Comparison of ENCODE assay signal across 15 cellular contexts in the genomic region with DNA sequence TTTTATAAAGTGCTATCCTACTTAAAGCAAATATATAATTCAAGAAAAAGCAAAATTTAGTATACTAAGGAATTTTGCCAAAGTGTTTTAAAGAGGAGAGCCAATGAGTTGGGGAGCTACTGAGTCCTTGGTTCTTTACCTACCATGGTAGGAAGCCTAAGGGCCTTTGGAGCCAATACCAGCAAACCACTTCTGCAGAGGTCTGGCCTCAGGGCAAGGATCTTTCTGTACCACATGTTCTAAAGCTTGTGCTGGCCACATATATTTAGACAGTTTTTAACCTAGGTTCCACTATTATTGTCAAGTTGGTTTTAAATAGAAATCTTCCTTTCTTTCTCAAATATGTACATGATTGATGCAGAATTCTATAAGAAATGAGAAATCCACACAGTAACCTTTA.
DNase-seq lines count a peak whose midpoint lies in the region; ATAC-seq and TF ChIP-seq lines count a peak whose summit lies in the region.
"Had no signal": no experiment of that assay in that cellular context is flagged by ENCODE, and none has a peak within 500 bp of the region (broad histone marks: within the 10 kb centered on the region; RNA-seq: fewer than 3 reads in every experiment).

No MANE protein-coding gene starts in this region.

- no peak overlapping the region for H3K4me3 Mint-ChIP-seq in activated T-cell treated with anti-CD3 and anti-CD28 coated beads, Interleukin-2, amount 50 U/mL, for 72 hours
- H3K4me3 Mint-ChIP-seq: H9 had no signal

- H3K9me3 ChIP-seq in smooth muscle cell (replicated peaks; ENCODE audit: low read depth) (no peaks in the 10 kb centered on the region), upper lobe of right lung (no peaks in the 10 kb centered on the region)
- H3K9me3 ChIP-seq: SJCRH30 had no signal

- H3F3A ChIP-seq in smooth muscle cell (ENCODE audit: low read depth): peaks cover 17% of the 10 kb centered on the region

- H3K79me2 ChIP-seq in smooth muscle cell (ENCODE audit: low read depth): no peaks in the 10 kb centered on the region

- H3K4me1 ChIP-seq in foreskin keratinocyte: peaks cover 22% of the 10 kb centered on the region
- H3K4me1 ChIP-seq in smooth muscle cell (ENCODE audit: low read depth): peaks cover 10% of the 10 kb centered on the region
- H3K4me1 ChIP-seq in upper lobe of right lung: peaks cover 13% of the 10 kb centered on the region
- H3K4me1 ChIP-seq: SJCRH30 had no signal

- ATAC-seq in foreskin keratinocyte (no peak), upper lobe of right lung (no peak)
- no peak for ATAC-seq in activated T-cell treated with anti-CD3 and anti-CD28 coated beads, Interleukin-2, amount 50 U/mL, for 72 hours (replicated peaks in 1 of 2)

- no peaks in the 10 kb centered on the region for H3K27me3 Mint-ChIP-seq in activated T-cell treated with anti-CD3 and anti-CD28 coated beads, Interleukin-2, amount 50 U/mL, for 72 hours (ENCODE audit: low read depth)

- H3K36me3 Mint-ChIP-seq in activated T-cell treated with anti-CD3 and anti-CD28 coated beads, Interleukin-2, amount 50 U/mL, for 72 hours (ENCODE audit: insufficient read depth in 2 of 2): no peaks in the 10 kb centered on the region
- H3K36me3 Mint-ChIP-seq: CD14-positive monocyte had no signal

- no peak overlapping the region for H3K9ac ChIP-seq in smooth muscle cell (ENCODE audit: low read depth)

- H4K20me1 ChIP-seq in smooth muscle cell (ENCODE audit: low read depth): no peaks in the 10 kb centered on the region

- peak overlapping the region; percentile 16 for H3K4me2 ChIP-seq in smooth muscle cell

- no peaks in the 10 kb centered on the region for H3K4me1 Mint-ChIP-seq in activated T-cell treated with anti-CD3 and anti-CD28 coated beads, Interleukin-2, amount 50 U/mL, for 72 hours (ENCODE audit: low read depth)

- H3K27ac ChIP-seq in foreskin keratinocyte (peak overlapping the region; percentile 50), smooth muscle cell (ENCODE audit: low read depth) (peak overlapping the region; percentile 67), upper lobe of right lung (no peak overlapping the region)
- H3K27ac ChIP-seq: RWPE1, SJCRH30 had no signal

- no peaks in the 10 kb centered on the region for H3K27me3 ChIP-seq in foreskin keratinocyte
- H3K27me3 ChIP-seq in smooth muscle cell (ENCODE audit: low read depth): no peaks in the 10 kb centered on the region
- H3K27me3 ChIP-seq in upper lobe of right lung: no peaks in the 10 kb centered on the region

- no peak overlapping the region for H2AFZ ChIP-seq in smooth muscle cell (ENCODE audit: low read depth)

- H3K4me3 ChIP-seq in smooth muscle cell (no peak overlapping the region), upper lobe of right lung (no peak overlapping the region)
- H3K4me3 ChIP-seq: SJCRH30 had no signal

- DNase-seq in SKM-1 treated with dmso at 0.1 percent for 144 hours (lab: John Stamatoyannopoulos, UW; ENCODE audit: unreplicated experiment) (peak; percentile 4), SKM-1 (lab: John Stamatoyannopoulos, UW; ENCODE audit: unreplicated experiment) (no peak), RPMI7951 (ENCODE audit: low read depth) (peak; percentile 56), foreskin keratinocyte (no peak), smooth muscle cell (lab: John Stamatoyannopoulos, UW; ENCODE audit: unreplicated experiment) (no peak), NCI-H2107 treated with DMSO at 0.1 percent for 48 hours (lab: John Stamatoyannopoulos, UW; ENCODE audit: unreplicated experiment) (no peak), upper lobe of right lung (no peak)
- DNase-seq in activated T-cell treated with anti-CD3 and anti-CD28 coated beads, Interleukin-2, amount 50 U/mL, for 72 hours: no peak
- DNase-seq: DMS 273 treated with DMSO at 0.1 percent for 48 hours, H9, NCI-H1417, NCI-H187 treated with DMSO at 0.1 percent for 48 hours had no signal

- no peak for TF ChIP-seq CTCF in foreskin keratinocyte (conservative IDR thresholded peaks at IDR 0.05)
- no peak for TF ChIP-seq CTCF in smooth muscle cell (IDR thresholded peaks at IDR 0.05; ENCODE audit: borderline replicate concordance, insufficient read depth, poor library complexity, severe bottlenecking)
- no peak for TF ChIP-seq CTCF in upper lobe of right lung (IDR thresholded peaks at IDR 0.05)

- H3K36me3 ChIP-seq in smooth muscle cell (ENCODE audit: low read depth): no peaks in the 10 kb centered on the region
- H3K36me3 ChIP-seq in upper lobe of right lung: no peaks in the 10 kb centered on the region
- H3K36me3 ChIP-seq: SJCRH30 had no signal

- no peak overlapping the region for H3K27ac Mint-ChIP-seq in activated T-cell treated with anti-CD3 and anti-CD28 coated beads, Interleukin-2, amount 50 U/mL, for 72 hours
- H3K27ac Mint-ChIP-seq: H9 had no signal

- intact Hi-C loops in upper lobe of right lung (cut with DNase I): no loop called here

- H3K9me3 Mint-ChIP-seq in activated T-cell treated with anti-CD3 and anti-CD28 coated beads, Interleukin-2, amount 50 U/mL, for 72 hours: no peaks in the 10 kb centered on the region
- H3K9me3 Mint-ChIP-seq: H9 had no signal

Comparison
In these comparisons a context has a peak if more than half of its experiments do, and no peak if none do; other contexts are left out.
1. DNase-seq: peak in SKM-1 treated with dmso at 0.1 percent for 144 hours (single experiment) and RPMI7951 (single experiment); none in SKM-1 (single experiment), foreskin keratinocyte (0 of 2), smooth muscle cell (single experiment), NCI-H2107 treated with DMSO at 0.1 percent for 48 hours (single experiment), activated T-cell treated with anti-CD3 and anti-CD28 coated beads, Interleukin-2, amount 50 U/mL, for 72 hours (0 of 2) and upper lobe of right lung (single experiment).